2 cellular contexts compared by ENCODE assay signal in genomic region chr19:31318790-31319189, GRCh38.
TF ChIP-seq lines count a peak whose summit lies in the region.

No MANE protein-coding gene starts in this region.

TF ChIP-seq in H1, 55 proteins besides CTCF, POLR2A, EP300 and RAD21:
- no peak for TF ChIP-seq CTBP2 (IDR thresholded peaks at IDR 0.05; ENCODE audit: borderline replicate concordance, insufficient read depth, insufficient read length, low read length)
- TF ChIP-seq SAP30 (IDR thresholded peaks at IDR 0.05; ENCODE audit: insufficient read depth, insufficient replicate concordance, low read length): no peak
- no peak for TF ChIP-seq HDAC2 (IDR thresholded peaks at IDR 0.05; ENCODE audit: borderline replicate concordance in 1 of 2, low read depth in 2 of 2, low read length in 2 of 2)
- no peak for TF ChIP-seq CBX5 (IDR thresholded peaks at IDR 0.05; ENCODE audit: low read depth, low read length)
- no peak for TF ChIP-seq ATF3 (IDR thresholded peaks at IDR 0.05; ENCODE audit: insufficient read depth, low read depth, low read length)
- TF ChIP-seq TAF1 (IDR thresholded peaks at IDR 0.05; ENCODE audit: low read depth, low read length): no peak
- TF ChIP-seq RXRA (IDR thresholded peaks at IDR 0.05; ENCODE audit: insufficient read depth, low read depth, low read length): no peak
- no peak for TF ChIP-seq HDAC6 (IDR thresholded peaks at IDR 0.05; ENCODE audit: low read depth, low read length)
- TF ChIP-seq NRF1 (IDR thresholded peaks at IDR 0.05; ENCODE audit: low read depth, low read length): no peak
- TF ChIP-seq SP4 (IDR thresholded peaks at IDR 0.05; ENCODE audit: low read length): no peak
- no peak for TF ChIP-seq E2F6 (IDR thresholded peaks at IDR 0.05)
- no peak for TF ChIP-seq KDM1A (IDR thresholded peaks at IDR 0.05; ENCODE audit: borderline replicate concordance, low read length)
- no peak for TF ChIP-seq EGR1 (IDR thresholded peaks at IDR 0.05; ENCODE audit: borderline replicate concordance, low read depth, low read length)
- no peak for TF ChIP-seq CEBPB (IDR thresholded peaks at IDR 0.05; ENCODE audit: low read depth, low read length)
- no peak for TF ChIP-seq RFX5 (IDR thresholded peaks at IDR 0.05; ENCODE audit: borderline replicate concordance, low read depth, low read length)
- no peak for TF ChIP-seq TEAD4 (IDR thresholded peaks at IDR 0.05; ENCODE audit: low read depth, low read length)
- TF ChIP-seq MAFK (IDR thresholded peaks at IDR 0.05; ENCODE audit: low read depth, low read length): no peak
- no peak for TF ChIP-seq PHF8 (conservative IDR thresholded peaks at IDR 0.05; ENCODE audit: low read depth, low read length)
- no peak for TF ChIP-seq GTF2F1 (IDR thresholded peaks at IDR 0.05; ENCODE audit: borderline replicate concordance, low read depth, low read length)

TF ChIP-seq in SK-N-SH, 30 proteins besides CTCF, POLR2A, EP300 and RAD21:
- TF ChIP-seq TCF12 (IDR thresholded peaks at IDR 0.05) (no peak), FOXJ3 (CRISPR knock-in tag; IDR thresholded peaks at IDR 0.05) (no peak), ZBTB33 (IDR thresholded peaks at IDR 0.05; ENCODE audit: borderline replicate concordance, low read depth) (no peak)
